Comparison of ENCODE assay signal across 31 cellular contexts in genomic region chr6:37013516-37014491, GRCh38. TPM values are rescaled to one million over a fixed set of nuclear protein-coding genes. Genes with fewer than 3 reads are reported as not detected.
"Had no signal": no experiment of that assay in that cellular context is flagged by ENCODE, and none has a peak within 500 bp of the region (broad histone marks: within the 10 kb centered on the region; RNA-seq: fewer than 3 reads in every experiment).

No MANE protein-coding gene starts in this region.

- H3K4me2 ChIP-seq: SK-N-SH had no signal

- ATAC-seq: activated CD8-positive, alpha-beta memory T cell treated with anti-CD3 and anti-CD28 coated beads, Interleukin-2, amount 10 ng/mL, durations not matched to agents 7 days and 5 days; T-helper 17 cell had no signal

- H3K36me3 ChIP-seq: Peyer's patch, SJCRH30 had no signal

- H3K27me3 Mint-ChIP-seq: activated B cell treated with CpG ODN at 0.5 μM for 24 hours; activated CD4-positive, alpha-beta T cell treated with anti-CD3 and anti-CD28 coated beads, Interleukin-2, amount 10 ng/mL, durations not matched to agents 24 days and 14 days; activated CD8-positive, alpha-beta memory T cell treated with anti-CD3 and anti-CD28 coated beads, Interleukin-2, amount 10 ng/mL, durations not matched to agents 7 days and 5 days; activated naive CD4-positive, alpha-beta T cell treated with anti-CD3 and anti-CD28 coated beads, Interleukin-2, amount 50 U/mL, for 24 hours; activated T-cell treated with anti-CD3 and anti-CD28 coated beads, Interleukin-2, amount 50 U/mL, for 24 hours; brain; central memory CD8-positive, alpha-beta T cell; T-helper 17 cell had no signal

- H3K27me3 ChIP-seq: Peyer's patch, SJCRH30 had no signal

- DNase-seq: activated B cell treated with CpG ODN at 0.5 μM for 24 hours; activated CD4-positive, alpha-beta T cell treated with anti-CD3 and anti-CD28 coated beads for 1 hour; activated CD4-positive, alpha-beta T cell treated with anti-CD3 and anti-CD28 coated beads, Interleukin-2, amount 10 ng/mL, durations not matched to agents 24 days and 14 days; activated CD4-positive, alpha-beta T cell treated with anti-CD3 and anti-CD28 coated beads, Interleukin-2, amount 50 U/mL, for 48 hours; activated CD8-positive, alpha-beta memory T cell treated with anti-CD3 and anti-CD28 coated beads, Interleukin-2, amount 10 ng/mL, durations not matched to agents 7 days and 5 days; activated effector memory CD4-positive, alpha-beta T cell treated with Interleukin-2 at 50 U/mL for 16 hours; activated naive CD4-positive, alpha-beta T cell; activated T-cell treated with anti-CD3 and anti-CD28 coated beads, Interleukin-2, amount 50 U/mL, for 24 hours; amygdala; Kasumi-1; KBM-7; NCI-H1694; NCI-H2029; NCI-H2107; NCI-H2171 treated with DMSO at 0.1 percent for 48 hours; NCI-H226; NCI-H69; NK-92 treated with Interleukin-12 subunit alpha and Interleukin-12 subunit beta, amount 100 ng/mL, for 24 hours; Peyer's patch; Right ventricle myocardium superior; SJCRH30; SK-N-SH; SW 1271; T-helper 17 cell; T-helper 9 cell had no signal

- H3K9ac ChIP-seq: SK-N-SH had no signal

- H3K9me3 Mint-ChIP-seq: activated B cell treated with CpG ODN at 0.5 μM for 24 hours; activated CD4-positive, alpha-beta T cell treated with anti-CD3 and anti-CD28 coated beads, Interleukin-2, amount 10 ng/mL, durations not matched to agents 24 days and 14 days; activated naive CD4-positive, alpha-beta T cell treated with anti-CD3 and anti-CD28 coated beads, Interleukin-2, amount 50 U/mL, for 24 hours; activated T-cell treated with anti-CD3 and anti-CD28 coated beads, Interleukin-2, amount 50 U/mL, for 24 hours; activated T-helper 1 cell treated with anti-CD3 and anti-CD28 coated beads, Interleukin-12 subunit alpha, Interleukin-12 subunit beta, Interleukin-2, Interleukin-4 antibody, amounts not matched to agents 30 ng/mL and 10 ng/mL and 1 ng/mL, durations not matched to agents 14 hours and 24 hours and 36 hours; brain; central memory CD8-positive, alpha-beta T cell had no signal

- H3K4me1 ChIP-seq: SJCRH30 had no signal

- H3K9me3 ChIP-seq: Peyer's patch, SJCRH30, SK-N-SH had no signal

- H3K27ac Mint-ChIP-seq: activated CD4-positive, alpha-beta T cell treated with anti-CD3 and anti-CD28 coated beads, Interleukin-2, amount 10 ng/mL, durations not matched to agents 24 days and 14 days; activated CD8-positive, alpha-beta memory T cell treated with anti-CD3 and anti-CD28 coated beads, Interleukin-2, amount 10 ng/mL, durations not matched to agents 7 days and 5 days; activated naive CD4-positive, alpha-beta T cell treated with anti-CD3 and anti-CD28 coated beads, Interleukin-2, amount 50 U/mL, for 24 hours; activated T-cell treated with anti-CD3 and anti-CD28 coated beads, Interleukin-2, amount 50 U/mL, for 24 hours; activated T-helper 1 cell treated with anti-CD3 and anti-CD28 coated beads, Interleukin-12 subunit alpha, Interleukin-12 subunit beta, Interleukin-2, Interleukin-4 antibody, amounts not matched to agents 30 ng/mL and 10 ng/mL and 1 ng/mL, durations not matched to agents 14 hours and 24 hours and 36 hours; brain; T-helper 17 cell had no signal

- H3K4me3 ChIP-seq: Peyer's patch, SJCRH30 had no signal

- H3K4me3 Mint-ChIP-seq: activated B cell treated with CpG ODN at 0.5 μM for 24 hours; activated CD4-positive, alpha-beta T cell treated with anti-CD3 and anti-CD28 coated beads, Interleukin-2, amount 10 ng/mL, durations not matched to agents 24 days and 14 days; activated CD8-positive, alpha-beta memory T cell treated with anti-CD3 and anti-CD28 coated beads, Interleukin-2, amount 10 ng/mL, durations not matched to agents 7 days and 5 days; activated naive CD4-positive, alpha-beta T cell treated with anti-CD3 and anti-CD28 coated beads, Interleukin-2, amount 50 U/mL, for 24 hours; activated T-cell treated with anti-CD3 and anti-CD28 coated beads, Interleukin-2, amount 50 U/mL, for 24 hours; activated T-helper 1 cell treated with anti-CD3 and anti-CD28 coated beads, Interleukin-12 subunit alpha, Interleukin-12 subunit beta, Interleukin-2, Interleukin-4 antibody, amounts not matched to agents 30 ng/mL and 10 ng/mL and 1 ng/mL, durations not matched to agents 14 hours and 24 hours and 36 hours; brain; central memory CD8-positive, alpha-beta T cell; T-helper 17 cell had no signal

- H3K27ac ChIP-seq: Peyer's patch, RWPE1, SJCRH30 had no signal

- FAIRE-seq: astrocyte had no signal

RNA-seq across cellular contexts. Expression of gene FGD2, which starts 8.3 kb away (rescaled TPM):
- total RNA-seq: astrocyte, SJCRH30 had no signal
- polyA plus RNA-seq: SK-N-SH had no signal

RNA-seq across cellular contexts. Expression of gene PI16, which starts 59.3 kb away (rescaled TPM):
- total RNA-seq: activated CD4-positive, alpha-beta T cell treated with anti-CD3 and anti-CD28 coated beads, Interleukin-2, amount 10 ng/mL, durations not matched to agents 24 days and 14 days; activated T-helper 1 cell treated with anti-CD3 and anti-CD28 coated beads, Interleukin-12 subunit alpha, Interleukin-12 subunit beta, Interleukin-2, Interleukin-4 antibody, amounts not matched to agents 30 ng/mL and 10 ng/mL and 1 ng/mL, durations not matched to agents 14 hours and 24 hours and 36 hours; astrocyte; SJCRH30 had no signal
